Comparison of ENCODE assay signal across 8 cellular contexts in genomic region chr14:102323102-102323501, GRCh38. TPM values are rescaled to one million over a fixed set of nuclear protein-coding genes. Genes with fewer than 3 reads are reported as not detected.
DNase-seq lines count a peak whose midpoint lies in the region; TF ChIP-seq lines count a peak whose summit lies in the region.

No MANE protein-coding gene starts in this region.

- H3K9me3 ChIP-seq in spleen (no peaks in the 10 kb centered on the region), neuronal stem cell (replicated peaks in 1 of 2; ENCODE audit: control insufficient read depth in 2 of 2, insufficient read depth in 1 of 2, low read depth in 1 of 2, low read length in 2 of 2) (no peaks in the 10 kb centered on the region)

- peak overlapping the region in 2 of 8 donors; percentile 4 to 20 for H3K27ac ChIP-seq in spleen
- no peak overlapping the region for H3K27ac ChIP-seq in neuronal stem cell (replicated peaks; ENCODE audit: low read length)

- peaks cover 3% of the 10 kb centered on the region for H3K79me1 ChIP-seq in neuronal stem cell (ENCODE audit: low read depth, low read length)

- H4K91ac ChIP-seq in neuronal stem cell (ENCODE audit: low read depth, low read length, poor library complexity), result no peak overlapping the region

- H3K4me2 ChIP-seq in neuronal stem cell (ENCODE audit: insufficient read depth, low read length, poor library complexity, severe bottlenecking), result no peak overlapping the region

- no peak overlapping the region for H2AK5ac ChIP-seq in neuronal stem cell (ENCODE audit: low read depth, low read length)

- peaks cover 9 to 48% (median 27%) of the 10 kb centered on the region in 6 donors for H3K4me1 ChIP-seq in spleen
- peaks cover 4 to 8% of the 10 kb centered on the region in 2 donors for H3K4me1 ChIP-seq in neuronal stem cell (ENCODE audit: control insufficient read depth in 2 of 2, insufficient read depth in 1 of 2, low read depth in 1 of 2, low read length in 2 of 2)

- WGBS in spleen, 5 donors, result 40 to 47% (median 45%) methylated on average over 8 of the region's 8 CpGs
- no CpG with 5 or more reads among the region's 8 CpGs for WGBS in neuronal stem cell (ENCODE audit: extremely low coverage in 2 of 2, insufficient read length in 2 of 2, insufficient replicate concordance in 1 of 2), 2 donors

- CTCF ChIA-PET in BJ (lab: Yijun Ruan, JAX), result interaction anchor here (1.4 to 1.5 kb wide), 2 partner anchors 10 to 34 kb away, joined by 4 to 5 read pairs; no protein-coding TSS in a partner anchor

- in situ Hi-C loops in GM13976 (cut with MboI; ENCODE audit: low sequenced_read_pairs, unreplicated experiment), result no loop called here
- in situ Hi-C loops in astrocyte of the spinal cord (cut with HindIII; ENCODE audit: low sequenced_read_pairs), result no loop called here

- no peak overlapping the region for H2BK120ac ChIP-seq in neuronal stem cell (ENCODE audit: low read depth, low read length)

- no peak overlapping the region for H2AFZ ChIP-seq in neuronal stem cell (ENCODE audit: low read length)

- H3K36me3 ChIP-seq in BJ (ENCODE audit: control insufficient read depth, insufficient read depth, low read length) (peaks cover 3% of the 10 kb centered on the region), spleen (peaks cover 0 to 28% (median 12%) of the 10 kb centered on the region in 6 donors), neuronal stem cell (replicated peaks in 1 of 2; ENCODE audit: control insufficient read depth in 2 of 2, insufficient read depth in 2 of 2, low read length in 2 of 2) (peaks cover 5 to 39% of the 10 kb centered on the region in 2 donors)

- POLR2A ChIA-PET in BJ (lab: Charles Lee), result no interaction called here

- H3K9ac ChIP-seq in neuronal stem cell (ENCODE audit: low read depth, low read length, poor library complexity), result no peak overlapping the region

- no peak overlapping the region for H3K23ac ChIP-seq in neuronal stem cell (ENCODE audit: low read depth, low read length, poor library complexity)

- intact Hi-C loops in spleen (cut with DNase I; ENCODE audit: low total_unique reads), result no loop called here

- H2BK12ac ChIP-seq in neuronal stem cell (ENCODE audit: low read length), result no peak overlapping the region

- H3K18ac ChIP-seq in neuronal stem cell (ENCODE audit: low read length), result no peak overlapping the region

- TF ChIP-seq CTCF in BJ (IDR thresholded peaks at IDR 0.05; ENCODE audit: insufficient read depth, low read depth, low read length), result peak; percentile 78
- TF ChIP-seq CTCF in GM13976 (IDR thresholded peaks at IDR 0.05; ENCODE audit: borderline replicate concordance, control extremely low read depth, extremely low read depth, insufficient read depth, missing control alignments), result peak; percentile 41
- peak; percentile 73 for TF ChIP-seq CTCF in astrocyte of the spinal cord (IDR thresholded peaks at IDR 0.05; ENCODE audit: low read depth, low read length)
- TF ChIP-seq CTCF in spleen (IDR thresholded peaks at IDR 0.05 in 8 of 11, conservative IDR thresholded peaks at IDR 0.05 in 3 of 11), result peak in 7 of 11 experiments; percentile 17 to 58 (median 48)

- no peak overlapping the region for H4K8ac ChIP-seq in neuronal stem cell (ENCODE audit: low read depth, low read length)

- H3K27me3 ChIP-seq in BJ (ENCODE audit: control insufficient read depth, insufficient read depth, low read length) (no peaks in the 10 kb centered on the region), spleen (replicated peaks in 1 of 7) (no peaks in the 10 kb centered on the region), neuronal stem cell (ENCODE audit: control insufficient read depth in 3 of 3, insufficient read depth in 3 of 3, low read depth in 1 of 3, low read length in 3 of 3) (no peaks in the 10 kb centered on the region)

- TF ChIP-seq POLR2A in spleen (IDR thresholded peaks at IDR 0.05), result no peak

- peak; percentile 19 for DNase-seq in BJ (ENCODE audit: low read depth)
- DNase-seq in GM13976 (ENCODE audit: low spot score), result no peak
- DNase-seq in NCI-H460 (ENCODE audit: extremely low read depth, low read depth), result peak; percentile 80
- DNase-seq in astrocyte of the spinal cord (ENCODE audit: low read depth, low spot score), result peak; percentile 69
- DNase-seq in iPS-NIHi11 (ENCODE audit: low spot score), result peak; percentile 55
- peak; percentile 68 for DNase-seq in spleen
- DNase-seq in T-helper 9 cell, result no peak
- DNase-seq in neuronal stem cell (ENCODE audit: low spot score), result no peak

- H2BK5ac ChIP-seq in neuronal stem cell (ENCODE audit: low read length), result no peak overlapping the region

- H3K14ac ChIP-seq in neuronal stem cell (ENCODE audit: low read length), result no peak overlapping the region

- H3K4me3 ChIP-seq in BJ (ENCODE audit: low read depth, low read length) (no peak overlapping the region), astrocyte of the spinal cord (ENCODE audit: low read depth, low read length) (no peak overlapping the region), spleen (no peak overlapping the region), neuronal stem cell (ENCODE audit: low read length in 2 of 2) (no peak overlapping the region)

- H2BK15ac ChIP-seq in neuronal stem cell (ENCODE audit: low read length), result no peak overlapping the region

- no peak overlapping the region for H3K4ac ChIP-seq in neuronal stem cell (ENCODE audit: low read length)

RNA-seq across cellular contexts. Expression of gene ZNF839, which starts 3.6 kb away (rescaled TPM):
- polyA plus RNA-seq in BJ (2011; rRNA removed) (8.3 and 9.0 TPM in 2 replicates), spleen (10 to 100 TPM; 10.3 to 28.5 (median 18.6) TPM)
- polyA minus RNA-seq in BJ (2011; rRNA and poly(A)+ RNA removed), result 5.7 and 8.3 TPM in 2 replicates
- total RNA-seq in NCI-H460 (2014; rRNA removed; shearing (Covaris generic)), result 14.8 and 15.0 TPM in 2 replicates
- 42.8 and 46.9 TPM in 2 replicates for polyA plus RNA-seq in NCI-H460 (2014; cell fraction: nucleus; rRNA removed)
- 10 to 100 TPM; 12.9 to 22.5 (median 17.2) TPM for total RNA-seq in spleen
- 8.2 TPM for polyA plus RNA-seq in neuronal stem cell (2013, experiment 1 of 2)
- polyA plus RNA-seq in neuronal stem cell (2013, experiment 2 of 2), result 8.3 TPM

RNA-seq across cellular contexts. Expression of gene MOK, which starts 18.1 kb away (rescaled TPM):
- 20.5 and 26.0 TPM in 2 replicates for polyA plus RNA-seq in BJ (2011; rRNA removed)
- 15.9 and 23.4 TPM in 2 replicates for polyA minus RNA-seq in BJ (2011; rRNA and poly(A)+ RNA removed)
- 65.2 and 70.8 TPM in 2 replicates for total RNA-seq in NCI-H460 (2014; rRNA removed; shearing (Covaris generic))
- polyA plus RNA-seq in NCI-H460 (2014; cell fraction: nucleus; rRNA removed), result 106 and 162 TPM in 2 replicates
- 10 to 100 TPM in 4 of 7 donors, 1 to 10 TPM in 3; 4.7 to 12.2 (median 10.2) TPM for total RNA-seq in spleen
- 10 to 100 TPM in 1 of 3 donors, 1 to 10 TPM in 2; 4.1 to 11.7 (median 9.6) TPM for polyA plus RNA-seq in spleen
- 9.5 TPM for polyA plus RNA-seq in neuronal stem cell (2013, experiment 1 of 2)
- polyA plus RNA-seq in neuronal stem cell (2013, experiment 2 of 2), result 9.4 TPM

RNA-seq across cellular contexts. Expression of gene CINP, which starts 39.6 kb away (rescaled TPM):
- polyA plus RNA-seq in BJ (2011; rRNA removed) (46.0 and 49.1 TPM in 2 replicates), spleen (10 to 100 TPM; 23.9 to 35.2 (median 28.8) TPM)
- polyA minus RNA-seq in BJ (2011; rRNA and poly(A)+ RNA removed), result 27.9 and 41.5 TPM in 2 replicates
- 96.7 and 101 TPM in 2 replicates for total RNA-seq in NCI-H460 (2014; rRNA removed; shearing (Covaris generic))
- polyA plus RNA-seq in NCI-H460 (2014; cell fraction: nucleus; rRNA removed), result 54.0 and 69.8 TPM in 2 replicates
- total RNA-seq in spleen, result 10 to 100 TPM; 22.8 to 39.5 (median 29.3) TPM
- 28.4 TPM for polyA plus RNA-seq in neuronal stem cell (2013, experiment 1 of 2)
- polyA plus RNA-seq in neuronal stem cell (2013, experiment 2 of 2), result 26.9 TPM

RNA-seq across cellular contexts. Expression of gene TECPR2, which starts 39.6 kb away (rescaled TPM):
- polyA plus RNA-seq in BJ (2011; rRNA removed) (10.1 and 11.7 TPM in 2 replicates), spleen (1 to 10 TPM; 1.1 to 5.0 (median 1.2) TPM)
- polyA minus RNA-seq in BJ (2011; rRNA and poly(A)+ RNA removed), result 20.0 and 24.1 TPM in 2 replicates
- 2.3 and 3.2 TPM in 2 replicates for total RNA-seq in NCI-H460 (2014; rRNA removed; shearing (Covaris generic))
- 1.9 and 2.4 TPM in 2 replicates for polyA plus RNA-seq in NCI-H460 (2014; cell fraction: nucleus; rRNA removed)
- 10 to 100 TPM; 23.7 to 46.6 (median 30.3) TPM for total RNA-seq in spleen
- 7.9 TPM for polyA plus RNA-seq in neuronal stem cell (2013, experiment 1 of 2)
- 6.8 TPM for polyA plus RNA-seq in neuronal stem cell (2013, experiment 2 of 2)

Comparison
In these comparisons a context has a peak if more than half of its experiments do, and no peak if none do; other contexts are left out.
1. DNase-seq: peak in BJ (single experiment), NCI-H460 (single experiment), astrocyte of the spinal cord (single experiment), iPS-NIHi11 (single experiment) and spleen (single experiment); none in GM13976 (single experiment), T-helper 9 cell (single experiment) and neuronal stem cell (single experiment).
2. Peak in every context shown above with its lines, with median percentiles within 50 percentile points of each other: CTCF ChIP-seq.